Comparison of ENCODE assay signal across 28 cellular contexts in genomic region chr15:64166104-64166890, GRCh38. TPM values are rescaled to one million over a fixed set of nuclear protein-coding genes. Genes with fewer than 3 reads are reported as not detected.
DNase-seq lines count a peak whose midpoint lies in the region; ATAC-seq and TF ChIP-seq lines count a peak whose summit lies in the region.
"Had no signal": no experiment of that assay in that cellular context is flagged by ENCODE, and none has a peak within 500 bp of the region (broad histone marks: within the 10 kb centered on the region; RNA-seq: fewer than 3 reads in every experiment).

No MANE protein-coding gene starts in this region.

- CTCF ChIA-PET in activated CD4-positive, alpha-beta T cell treated with anti-CD3 and anti-CD28 coated beads for 36 hours (lab: Charles Lee): interaction anchor here (1.8 kb wide), 1 partner anchor 12 kb away, joined by 11 read pairs; no protein-coding TSS in a partner anchor

- H3K4me3 Mint-ChIP-seq in activated CD4-positive, alpha-beta T cell treated with anti-CD3 and anti-CD28 coated beads for 36 hours: no peak overlapping the region
- no peak overlapping the region for H3K4me3 Mint-ChIP-seq in activated T-helper 1 cell treated with anti-CD3 and anti-CD28 coated beads, Interleukin-12 subunit alpha, Interleukin-12 subunit beta, Interleukin-2, Interleukin-4 antibody, amounts not matched to agents 30 ng/mL and 10 ng/mL and 1 ng/mL, durations not matched to agents 14 hours and 24 hours and 36 hours
- H3K4me3 Mint-ChIP-seq in nephron: no peak overlapping the region
- H3K4me3 Mint-ChIP-seq: activated naive CD8-positive, alpha-beta T cell treated with anti-CD3 and anti-CD28 coated beads, Interleukin-2, amount 10 ng/mL, durations not matched to agents 7 days and 5 days; endodermal cell; neural progenitor cell; T-helper 2 cell treated with Interferon-gamma antibody and Interleukin-4, amounts not matched to agents 5 μg/mL and 100 μg/mL, for 36 hours had no signal

- peaks cover 3% of the 10 kb centered on the region for H3K36me3 ChIP-seq in H7 (replicated peaks; ENCODE audit: control insufficient read depth, insufficient read depth, low read length)
- H3K36me3 ChIP-seq: neural progenitor cell had no signal

- no peaks in the 10 kb centered on the region for H3K27me3 Mint-ChIP-seq in activated CD4-positive, alpha-beta T cell treated with anti-CD3 and anti-CD28 coated beads for 36 hours
- H3K27me3 Mint-ChIP-seq in activated T-helper 1 cell treated with anti-CD3 and anti-CD28 coated beads, Interleukin-12 subunit alpha, Interleukin-12 subunit beta, Interleukin-2, Interleukin-4 antibody, amounts not matched to agents 30 ng/mL and 10 ng/mL and 1 ng/mL, durations not matched to agents 14 hours and 24 hours and 36 hours (ENCODE audit: insufficient read depth): no peaks in the 10 kb centered on the region
- H3K27me3 Mint-ChIP-seq in nephron (ENCODE audit: low read depth): no peaks in the 10 kb centered on the region
- H3K27me3 Mint-ChIP-seq: activated naive CD8-positive, alpha-beta T cell treated with anti-CD3 and anti-CD28 coated beads, Interleukin-2, amount 10 ng/mL, durations not matched to agents 7 days and 5 days had no signal

- no peaks in the 10 kb centered on the region for H3K27me3 ChIP-seq in H7 (ENCODE audit: control insufficient read depth, insufficient read depth, low read length)
- H3K27me3 ChIP-seq: ascending aorta; BLaER1 treated with 17β-estradiol and CSF1 and Interleukin-3, amounts not matched to agents 10 nM and 100 nM; esophagus squamous epithelium; gastrocnemius medialis; neural progenitor cell; tibial nerve had no signal

- intact Hi-C loops in activated CD4-positive, alpha-beta T cell treated with anti-CD3 and anti-CD28 coated beads for 36 hours (cut with DNase I, micrococcal nuclease): loop anchor here in 1 of 2 experiments (10.0 kb wide), 1 partner anchor 659 kb away; the partner anchor contains the start of gene PIF1
- intact Hi-C loops in activated T-helper 1 cell treated with anti-CD3 and anti-CD28 coated beads, Interleukin-12 subunit alpha, Interleukin-12 subunit beta, Interleukin-2, Interleukin-4 antibody, amounts not matched to agents 30 ng/mL and 10 ng/mL and 1 ng/mL, durations not matched to agents 14 hours and 24 hours and 36 hours (cut with micrococcal nuclease): no loop called here
- intact Hi-C loops in left colon (cut with DNase I, micrococcal nuclease): no loop called here

- POLR2A ChIA-PET in activated CD4-positive, alpha-beta T cell treated with anti-CD3 and anti-CD28 coated beads for 36 hours (lab: Charles Lee): no interaction called here

- TF ChIP-seq CTCF in nephron (IDR thresholded peaks at IDR 0.05; ENCODE audit: unreplicated experiment in 3 of 3): no peak

- H3K4me3 ChIP-seq in H7 (ENCODE audit: insufficient read depth, low read depth, low read length): no peak overlapping the region
- H3K4me3 ChIP-seq: ascending aorta; BLaER1 treated with 17β-estradiol and CSF1 and Interleukin-3, amounts not matched to agents 10 nM and 100 nM; esophagus squamous epithelium; gastrocnemius medialis; lung; neural progenitor cell; tibial nerve had no signal

- no peak for DNase-seq in activated CD4-positive, alpha-beta T cell treated with anti-CD3 and anti-CD28 coated beads for 36 hours
- DNase-seq in activated CD4-positive, alpha-beta T cell treated with anti-CD3 and anti-CD28 coated beads for 48 hours: no peak
- DNase-seq in H7 (peak; percentile 26), A172 (ENCODE audit: low spot score) (no peak), left colon (no peak)
- DNase-seq in activated T-helper 1 cell treated with anti-CD3 and anti-CD28 coated beads, Interleukin-12 subunit alpha, Interleukin-12 subunit beta, Interleukin-2, Interleukin-4 antibody, amounts not matched to agents 30 ng/mL and 10 ng/mL and 1 ng/mL, durations not matched to agents 14 hours and 24 hours and 36 hours (ENCODE audit: low spot score): no peak
- DNase-seq: ACHN; activated CD4-positive, alpha-beta T cell treated with anti-CD3 and anti-CD28 coated beads for 4 hours; activated naive CD8-positive, alpha-beta T cell treated with anti-CD3 and anti-CD28 coated beads, Interleukin-2, amount 10 ng/mL, durations not matched to agents 7 days and 5 days; Caco-2; caudate nucleus; DMS79; endodermal cell; esophagus squamous epithelium; gastrocnemius medialis; NCI-H1105 treated with DMSO at 0.1 percent for 48 hours; NCI-H2029; NCI-H226; NCI-H748 treated with DMSO at 0.1 percent for 48 hours; stimulated activated CD4-positive, alpha-beta T cell treated with anti-CD3 and anti-CD28 coated beads, Interleukin-2, amount 100 ng/mL, for 24 hours had no signal

- H3K36me3 Mint-ChIP-seq in activated CD4-positive, alpha-beta T cell treated with anti-CD3 and anti-CD28 coated beads for 36 hours (ENCODE audit: low read depth): peaks cover 12% of the 10 kb centered on the region
- peaks cover 20% of the 10 kb centered on the region for H3K36me3 Mint-ChIP-seq in activated T-helper 1 cell treated with anti-CD3 and anti-CD28 coated beads, Interleukin-12 subunit alpha, Interleukin-12 subunit beta, Interleukin-2, Interleukin-4 antibody, amounts not matched to agents 30 ng/mL and 10 ng/mL and 1 ng/mL, durations not matched to agents 14 hours and 24 hours and 36 hours (ENCODE audit: low read depth)
- H3K36me3 Mint-ChIP-seq in nephron (ENCODE audit: low read depth): peaks cover 19% of the 10 kb centered on the region

- ATAC-seq in activated CD4-positive, alpha-beta T cell treated with anti-CD3 and anti-CD28 coated beads for 36 hours: no peak
- ATAC-seq in HG03439 (IDR thresholded peaks at IDR 0.05; ENCODE audit: unreplicated experiment) (no peak), left colon (no peak)
- ATAC-seq: gastrocnemius medialis had no signal

- no peaks in the 10 kb centered on the region for H3K9me3 Mint-ChIP-seq in activated CD4-positive, alpha-beta T cell treated with anti-CD3 and anti-CD28 coated beads for 36 hours (ENCODE audit: low read depth)
- no peaks in the 10 kb centered on the region for H3K9me3 Mint-ChIP-seq in activated T-helper 1 cell treated with anti-CD3 and anti-CD28 coated beads, Interleukin-12 subunit alpha, Interleukin-12 subunit beta, Interleukin-2, Interleukin-4 antibody, amounts not matched to agents 30 ng/mL and 10 ng/mL and 1 ng/mL, durations not matched to agents 14 hours and 24 hours and 36 hours
- no peaks in the 10 kb centered on the region for H3K9me3 Mint-ChIP-seq in nephron
- H3K9me3 Mint-ChIP-seq: activated naive CD8-positive, alpha-beta T cell treated with anti-CD3 and anti-CD28 coated beads, Interleukin-2, amount 10 ng/mL, durations not matched to agents 7 days and 5 days; endodermal cell; neural progenitor cell; T-helper 2 cell treated with Interferon-gamma antibody and Interleukin-4, amounts not matched to agents 5 μg/mL and 100 μg/mL, for 36 hours had no signal

- H3K4me1 Mint-ChIP-seq in activated CD4-positive, alpha-beta T cell treated with anti-CD3 and anti-CD28 coated beads for 36 hours: peaks cover 29% of the 10 kb centered on the region
- peaks cover 36% of the 10 kb centered on the region for H3K4me1 Mint-ChIP-seq in activated T-helper 1 cell treated with anti-CD3 and anti-CD28 coated beads, Interleukin-12 subunit alpha, Interleukin-12 subunit beta, Interleukin-2, Interleukin-4 antibody, amounts not matched to agents 30 ng/mL and 10 ng/mL and 1 ng/mL, durations not matched to agents 14 hours and 24 hours and 36 hours (ENCODE audit: low read depth)
- peaks cover 28% of the 10 kb centered on the region for H3K4me1 Mint-ChIP-seq in nephron

- H3K27ac Mint-ChIP-seq in activated CD4-positive, alpha-beta T cell treated with anti-CD3 and anti-CD28 coated beads for 36 hours: peak overlapping the region; percentile 42
- peak overlapping the region; percentile 69 for H3K27ac Mint-ChIP-seq in activated T-helper 1 cell treated with anti-CD3 and anti-CD28 coated beads, Interleukin-12 subunit alpha, Interleukin-12 subunit beta, Interleukin-2, Interleukin-4 antibody, amounts not matched to agents 30 ng/mL and 10 ng/mL and 1 ng/mL, durations not matched to agents 14 hours and 24 hours and 36 hours
- peak overlapping the region; percentile 20 to 37 (median 35) for H3K27ac Mint-ChIP-seq in nephron
- H3K27ac Mint-ChIP-seq: activated naive CD8-positive, alpha-beta T cell treated with anti-CD3 and anti-CD28 coated beads, Interleukin-2, amount 10 ng/mL, durations not matched to agents 7 days and 5 days; endodermal cell; neural progenitor cell; T-helper 2 cell treated with Interferon-gamma antibody and Interleukin-4, amounts not matched to agents 5 μg/mL and 100 μg/mL, for 36 hours had no signal

RNA-seq across cellular contexts. Expression of gene PPIB, which starts 3.5 kb away (rescaled TPM):
- 100 to 1,000 TPM; 221 to 233 TPM for total RNA-seq in activated CD4-positive, alpha-beta T cell treated with anti-CD3 and anti-CD28 coated beads for 36 hours
- 293 and 356 TPM in 2 replicates for total RNA-seq in H7 (2014; rRNA removed; shearing (Covaris generic))
- 383 and 388 TPM in 2 replicates for total RNA-seq in activated T-helper 1 cell treated with anti-CD3 and anti-CD28 coated beads, Interleukin-12 subunit alpha, Interleukin-12 subunit beta, Interleukin-2, Interleukin-4 antibody, amounts not matched to agents 30 ng/mL and 10 ng/mL and 1 ng/mL, durations not matched to agents 14 hours and 24 hours and 36 hours
- 567 and 593 TPM in 2 replicates for total RNA-seq in A172 (2014; rRNA removed; shearing (Covaris generic))
- total RNA-seq in left colon: 100 to 1,000 TPM; 284 to 324 TPM

RNA-seq across cellular contexts. Expression of gene SNX22, which starts 14.8 kb away (rescaled TPM):
- under 1 TPM; 0.59 to 0.79 TPM for total RNA-seq in activated CD4-positive, alpha-beta T cell treated with anti-CD3 and anti-CD28 coated beads for 36 hours
- total RNA-seq in H7 (2014; rRNA removed; shearing (Covaris generic)): 1.7 and 2.1 TPM in 2 replicates
- 0.99 and 1.1 TPM in 2 replicates for total RNA-seq in activated T-helper 1 cell treated with anti-CD3 and anti-CD28 coated beads, Interleukin-12 subunit alpha, Interleukin-12 subunit beta, Interleukin-2, Interleukin-4 antibody, amounts not matched to agents 30 ng/mL and 10 ng/mL and 1 ng/mL, durations not matched to agents 14 hours and 24 hours and 36 hours
- 0.78 and 1.3 TPM in 2 replicates for total RNA-seq in A172 (2014; rRNA removed; shearing (Covaris generic))
- total RNA-seq in left colon: under 1 TPM; 0.34 to 0.73 TPM
